Comparison of ENCODE assay signal across 1 cellular context in genomic region chr2:210199186-210199765, GRCh38.
TF ChIP-seq lines count a peak whose summit lies in the region.

No MANE protein-coding gene starts in this region.

TF ChIP-seq in K562, 482 proteins besides CTCF, POLR2A, EP300 and RAD21 (continued from another document):
- 0 out of 2 replicates have a peak, but pooled peaks have one; percentile 29 for TF ChIP-seq SMC3 (conservative IDR thresholded peaks at IDR 0.05; ENCODE audit: insufficient read depth, low read depth, low read length)
